ENCODE assay signal across 23 cellular contexts in genomic region chr3:51717446-51717845, GRCh38. TPM values are rescaled to one million over a fixed set of nuclear protein-coding genes. Genes with fewer than 3 reads are reported as not detected.
DNase-seq lines count a peak whose midpoint lies in the region; ATAC-seq, FAIRE-seq and TF ChIP-seq lines count a peak whose summit lies in the region.
"Had no signal": no experiment of that assay in that cellular context is flagged by ENCODE, and none has a peak within 500 bp of the region (broad histone marks: within the 10 kb centered on the region; RNA-seq: fewer than 3 reads in every experiment).

No MANE protein-coding gene starts in this region.

- H3K4me3 ChIP-seq in right lobe of liver, result no peak overlapping the region
- H3K4me3 ChIP-seq in HepG2 (replicated peaks in 1 of 3; ENCODE audit: insufficient read depth in 1 of 3, low read depth in 2 of 3, low read length in 3 of 3), result no peak overlapping the region
- H3K4me3 ChIP-seq in naive thymus-derived CD4-positive, alpha-beta T cell (ENCODE audit: low read length), result no peak overlapping the region
- H3K4me3 ChIP-seq: HAP-1 had no signal

- WGBS in right lobe of liver (ENCODE audit: insufficient coverage, low coverage, low lambda C conversion rate, missing lambda C conversion rate), result 80% methylated on average over 1 of the region's 10 CpGs
- WGBS in HepG2 (ENCODE audit: low lambda C conversion rate), result 57% methylated on average over 1 of the region's 10 CpGs

- peaks cover 16% of the 10 kb centered on the region for H3K9me3 Mint-ChIP-seq in glutamatergic neuron (ENCODE audit: unreplicated experiment)
- H3K9me3 Mint-ChIP-seq in naive thymus-derived CD4-positive, alpha-beta T cell, result no peaks in the 10 kb centered on the region

- H3K27me3 Mint-ChIP-seq in glutamatergic neuron (ENCODE audit: unreplicated experiment), result peaks cover 18% of the 10 kb centered on the region
- H3K27me3 Mint-ChIP-seq in naive thymus-derived CD4-positive, alpha-beta T cell, result no peaks in the 10 kb centered on the region
- H3K27me3 Mint-ChIP-seq: CD4-positive, CD25-positive, alpha-beta regulatory T cell had no signal

- no peak overlapping the region for H2AFZ ChIP-seq in HepG2 (ENCODE audit: low read length)

- H3K27ac Mint-ChIP-seq in glutamatergic neuron (ENCODE audit: unreplicated experiment), result peak overlapping the region; percentile 99
- H3K27ac Mint-ChIP-seq in naive thymus-derived CD4-positive, alpha-beta T cell, result no peak overlapping the region
- H3K27ac Mint-ChIP-seq: CD4-positive, CD25-positive, alpha-beta regulatory T cell had no signal

- ATAC-seq in right lobe of liver (no peak), HepG2 (no peak), GM19035 (IDR thresholded peaks at IDR 0.05; ENCODE audit: unreplicated experiment) (no peak)
- no peak for ATAC-seq in naive thymus-derived CD4-positive, alpha-beta T cell

- BruUV-seq in HepG2 (replicated peaks; lab: Mats Ljungman, UMichigan), result no TSS peak

- no peaks in the 10 kb centered on the region for H3K27me3 ChIP-seq in right lobe of liver
- H3K27me3 ChIP-seq in HepG2 (ENCODE audit: control insufficient read depth in 1 of 2, insufficient read depth in 2 of 2, low read length in 2 of 2), result 0 out of 5 replicates have a peak, but pooled peaks cover 0 to 2% of the 10 kb centered on the region in 2 experiments
- H3K27me3 ChIP-seq in naive thymus-derived CD4-positive, alpha-beta T cell (ENCODE audit: control insufficient read depth in 2 of 2, insufficient read depth in 2 of 2, low read length in 2 of 2), result no peaks in the 10 kb centered on the region
- H3K27me3 ChIP-seq: BE2C had no signal

- intact Hi-C loops in right lobe of liver (cut with DNase I), result no loop called here
- intact Hi-C loops in HepG2 (cut with micrococcal nuclease; ENCODE audit: unreplicated experiment), result no loop called here
- intact Hi-C loops in naive thymus-derived CD4-positive, alpha-beta T cell (cut with micrococcal nuclease), result loop anchor here in 1 of 2 donors (10.0 kb wide), 1 partner anchor 427 kb away; no protein-coding TSS in a partner anchor

- no peaks in the 10 kb centered on the region for H4K20me1 ChIP-seq in HepG2 (ENCODE audit: insufficient read depth, low read length)

- TF ChIP-seq RAD21 in HepG2 (CRISPR knock-in tag; IDR thresholded peaks at IDR 0.05), result no peak

- POLR2A ChIA-PET in HepG2 (lab: Yijun Ruan, JAX), result no interaction called here
- POLR2A ChIA-PET in naive thymus-derived CD4-positive, alpha-beta T cell (lab: Charles Lee), result interaction anchor here (0.6 kb wide), 1 partner anchor 18 kb away, joined by 3 read pairs; no protein-coding TSS in a partner anchor

- DNase-seq in right lobe of liver, result peak in 2 of 3 donors; percentile 25 to 40
- DNase-seq in HepG2 (ENCODE audit: low spot score), result no peak
- no peak for DNase-seq in glutamatergic neuron
- DNase-seq in stimulated activated CD8-positive, alpha-beta memory T cell treated with anti-CD3 and anti-CD28 coated beads, Interleukin-4, amount 100 ng/mL, for 48 hours, result peak; percentile 18
- DNase-seq in naive thymus-derived CD4-positive, alpha-beta T cell, result no peak
- DNase-seq: BE2C; CD4-positive, CD25-positive, alpha-beta regulatory T cell; COR-L47; DMS 273 treated with DMSO at 0.1 percent for 48 hours; DMS79 treated with DMSO at 0.1 percent for 48 hours; KG1; NCI-H1092; NCI-H146; NCI-H2029; NCI-H226; NCI-H510A treated with DMSO at 0.1 percent for 48 hours; NCI-H748 treated with DMSO at 0.1 percent for 48 hours; NK-92 treated with Interleukin-12 subunit alpha and Interleukin-12 subunit beta, amount 100 ng/mL, for 24 hours; SHP77 treated with DMSO at 0.1 percent for 48 hours had no signal

- TF ChIP-seq CTCF in right lobe of liver (IDR thresholded peaks at IDR 0.05) (no peak), HepG2 (CRISPR knock-in tag; IDR thresholded peaks at IDR 0.05) (no peak), glutamatergic neuron (IDR thresholded peaks at IDR 0.05; ENCODE audit: partially characterized antibody, unreplicated experiment) (no peak)

- CTCF ChIA-PET in HepG2 (lab: Yijun Ruan, JAX; ENCODE audit: low intra/inter-chr PET ratio, low total read pairs), result no interaction called here
- CTCF ChIA-PET in naive thymus-derived CD4-positive, alpha-beta T cell (lab: Charles Lee), result interaction anchor here (0.6 kb wide), 1 partner anchor 54 kb away, joined by 3 read pairs; no protein-coding TSS in a partner anchor

- no peaks in the 10 kb centered on the region for H3K4me1 ChIP-seq in right lobe of liver
- H3K4me1 ChIP-seq in HepG2 (ENCODE audit: insufficient read depth, low read length), result peaks cover 23% of the 10 kb centered on the region
- H3K4me1 ChIP-seq in naive thymus-derived CD4-positive, alpha-beta T cell (ENCODE audit: control insufficient read depth in 2 of 2, insufficient read depth in 2 of 2, low read length in 2 of 2), result peaks cover 14 to 20% of the 10 kb centered on the region in 2 donors
- H3K4me1 ChIP-seq: BE2C, HAP-1 had no signal

- H3K36me3 ChIP-seq in right lobe of liver (no peaks in the 10 kb centered on the region), HepG2 (replicated peaks in 1 of 2; ENCODE audit: control insufficient read depth in 1 of 2, insufficient read depth in 2 of 2, low read length in 2 of 2) (no peaks in the 10 kb centered on the region)
- no peaks in the 10 kb centered on the region for H3K36me3 ChIP-seq in naive thymus-derived CD4-positive, alpha-beta T cell (ENCODE audit: control insufficient read depth in 2 of 3, insufficient read depth in 3 of 3, low read length in 3 of 3)
- H3K36me3 ChIP-seq: BE2C, HAP-1 had no signal

- in situ Hi-C loops in HepG2 (cut with HindIII; ENCODE audit: extremely low pct_ligation_motif_present, low pct_unique_long_range_greater_than_20kb), result no loop called here

- peaks cover 28% of the 10 kb centered on the region for H3K36me3 Mint-ChIP-seq in glutamatergic neuron (ENCODE audit: unreplicated experiment)
- peaks cover 0 to 22% (median 6%) of the 10 kb centered on the region in 5 donors for H3K36me3 Mint-ChIP-seq in naive thymus-derived CD4-positive, alpha-beta T cell

- H3K27ac ChIP-seq in right lobe of liver, result no peak overlapping the region
- no peak overlapping the region for H3K27ac ChIP-seq in HepG2 (ENCODE audit: extremely low read length, insufficient read depth, low read length)
- peak overlapping the region; percentile 47 for H3K27ac ChIP-seq in cingulate gyrus (ENCODE audit: low read depth, low read length)
- no peak overlapping the region for H3K27ac ChIP-seq in naive thymus-derived CD4-positive, alpha-beta T cell (ENCODE audit: low read depth, low read length)
- H3K27ac ChIP-seq: RWPE1 had no signal

- H3K4me2 ChIP-seq in HepG2 (ENCODE audit: low read depth, low read length), result no peak overlapping the region

- H3K4me3 Mint-ChIP-seq in glutamatergic neuron (ENCODE audit: unreplicated experiment), result peak overlapping the region; percentile 81
- no peak overlapping the region for H3K4me3 Mint-ChIP-seq in naive thymus-derived CD4-positive, alpha-beta T cell

- TF ChIP-seq EP300 in HepG2 (IDR thresholded peaks at IDR 0.05; ENCODE audit: low read depth in 2 of 2, low read length in 2 of 2), result no peak
- TF ChIP-seq EP300 in HepG2 (CRISPR knock-in tag; IDR thresholded peaks at IDR 0.05; ENCODE audit: borderline replicate concordance), result no peak

- TF ChIP-seq POLR2A in right lobe of liver (IDR thresholded peaks at IDR 0.05), result no peak
- no peak for TF ChIP-seq POLR2A in HepG2 (IDR thresholded peaks at IDR 0.05; ENCODE audit: insufficient read depth in 1 of 2, low read depth in 2 of 2, low read length in 2 of 2)

- no peaks in the 10 kb centered on the region for H3K79me2 ChIP-seq in HepG2 (ENCODE audit: insufficient read depth, low read length)

- no peak for FAIRE-seq in HepG2 (lab: Jason Lieb, UNC)

- H3K9me3 ChIP-seq in right lobe of liver (no peaks in the 10 kb centered on the region), HepG2 (ENCODE audit: low read length) (no peaks in the 10 kb centered on the region)
- no peaks in the 10 kb centered on the region for H3K9me3 ChIP-seq in naive thymus-derived CD4-positive, alpha-beta T cell (ENCODE audit: control insufficient read depth in 2 of 3, low read length in 3 of 3)
- H3K9me3 ChIP-seq: BE2C, HAP-1 had no signal

- peaks cover 52% of the 10 kb centered on the region for H3K4me1 Mint-ChIP-seq in glutamatergic neuron (ENCODE audit: low read depth, unreplicated experiment)
- H3K4me1 Mint-ChIP-seq in naive thymus-derived CD4-positive, alpha-beta T cell, result peaks cover 21 to 38% (median 35%) of the 10 kb centered on the region in 7 donors

- no peak overlapping the region for H3K9ac ChIP-seq in HepG2 (ENCODE audit: insufficient read depth, low read depth, low read length)

RNA-seq across cellular contexts. Expression of gene GRM2, which starts 10.6 kb away (rescaled TPM):
- total RNA-seq in right lobe of liver (1 to 10 TPM in 1 of 6 experiments, not detected in 5; 1.2 TPM), HepG2 (2016; rRNA removed; fragmentation: Illumina TruSeq; extraction: Trizol) (0.07 TPM in 1 of 2 replicates, not detected in the other), glutamatergic neuron (ENCODE audit: unreplicated experiment) (134 TPM)
- not detected in 2 replicates for total RNA-seq in HepG2 (2016; cell fraction: cytosol; rRNA removed; fragmentation: Illumina TruSeq; extraction: Trizol; ENCODE audit: low read depth)
- 0.06 TPM in 1 of 2 replicates, not detected in the other for total RNA-seq in HepG2 (2016; cell fraction: insoluble cytoplasmic fraction; rRNA removed; fragmentation: Illumina TruSeq; extraction: Trizol)
- total RNA-seq in HepG2 (2016; cell fraction: membrane; rRNA removed; fragmentation: Illumina TruSeq; extraction: Trizol), result 0.03 TPM in 1 of 2 replicates, not detected in the other
- 0.06 TPM in 1 of 2 replicates, not detected in the other for total RNA-seq in HepG2 (2016; cell fraction: nucleus; rRNA removed; fragmentation: Illumina TruSeq; extraction: Trizol)
- polyA plus RNA-seq in HepG2 (2011; rRNA removed), result 0.04 and 0.05 TPM in 2 replicates
- polyA plus RNA-seq in HepG2 (2011; cell fraction: cytosol; rRNA removed), result 0.04 TPM in 1 of 2 replicates, not detected in the other
- 0.14 and 0.24 TPM in 2 replicates for polyA plus RNA-seq in HepG2 (2011; cell fraction: nucleus; rRNA removed)
- polyA plus RNA-seq in HepG2 (2012), result 0.09 and 0.16 TPM in 2 replicates
- not detected in 2 replicates for polyA plus RNA-seq in HepG2 (2016; cell fraction: cytosol; fragmentation: Illumina TruSeq; extraction: Trizol; ENCODE audit: low read depth)
- polyA plus RNA-seq in HepG2 (2016; cell fraction: insoluble cytoplasmic fraction; fragmentation: Illumina TruSeq; extraction: Trizol; ENCODE audit: low read depth), result not detected in 2 replicates
- not detected in 2 replicates for polyA plus RNA-seq in HepG2 (2016; cell fraction: membrane; fragmentation: Illumina TruSeq; extraction: Trizol; ENCODE audit: low read depth)
- polyA plus RNA-seq in HepG2 (2016; cell fraction: nucleus; fragmentation: Illumina TruSeq; extraction: Trizol; ENCODE audit: insufficient read depth, low read depth), result 0.12 TPM in 1 of 2 replicates, not detected in the other
- polyA minus RNA-seq in HepG2 (2011; rRNA and poly(A)+ RNA removed; ENCODE audit: low replicate concordance), result 0.19 and 0.22 TPM in 2 replicates
- polyA minus RNA-seq in HepG2 (2011; cell fraction: cytosol; rRNA and poly(A)+ RNA removed), result not detected in 2 replicates
- 0.50 and 0.52 TPM in 2 replicates for polyA minus RNA-seq in HepG2 (2011; cell fraction: nucleus; rRNA and poly(A)+ RNA removed)
- 1 to 10 TPM; 1.3 to 5.1 (median 3.3) TPM for total RNA-seq in naive thymus-derived CD4-positive, alpha-beta T cell
- under 1 TPM in 1 of 2 donors, not detected in 1; 0.14 TPM for polyA plus RNA-seq in naive thymus-derived CD4-positive, alpha-beta T cell

RNA-seq across cellular contexts. Expression of gene TEX264, which starts 46.4 kb away (rescaled TPM):
- 10 to 100 TPM; 26.5 to 67.0 (median 40.8) TPM for total RNA-seq in right lobe of liver
- total RNA-seq in HepG2 (2016; rRNA removed; fragmentation: Illumina TruSeq; extraction: Trizol), result 18.8 and 35.2 TPM in 2 replicates
- total RNA-seq in HepG2 (2016; cell fraction: cytosol; rRNA removed; fragmentation: Illumina TruSeq; extraction: Trizol; ENCODE audit: low read depth), result 17.1 and 21.8 TPM in 2 replicates
- total RNA-seq in HepG2 (2016; cell fraction: insoluble cytoplasmic fraction; rRNA removed; fragmentation: Illumina TruSeq; extraction: Trizol), result 21.1 and 37.8 TPM in 2 replicates
- 21.4 and 24.5 TPM in 2 replicates for total RNA-seq in HepG2 (2016; cell fraction: membrane; rRNA removed; fragmentation: Illumina TruSeq; extraction: Trizol)
- total RNA-seq in HepG2 (2016; cell fraction: nucleus; rRNA removed; fragmentation: Illumina TruSeq; extraction: Trizol), result 32.3 and 33.9 TPM in 2 replicates
- polyA plus RNA-seq in HepG2 (2011; rRNA removed), result 52.1 and 59.2 TPM in 2 replicates
- 63.4 and 75.9 TPM in 2 replicates for polyA plus RNA-seq in HepG2 (2011; cell fraction: cytosol; rRNA removed)
- 42.5 and 44.4 TPM in 2 replicates for polyA plus RNA-seq in HepG2 (2011; cell fraction: nucleus; rRNA removed)
- 22.0 and 25.2 TPM in 2 replicates for polyA plus RNA-seq in HepG2 (2012)
- 20.4 and 25.7 TPM in 2 replicates for polyA plus RNA-seq in HepG2 (2016; cell fraction: cytosol; fragmentation: Illumina TruSeq; extraction: Trizol; ENCODE audit: low read depth)
- 23.5 and 26.8 TPM in 2 replicates for polyA plus RNA-seq in HepG2 (2016; cell fraction: insoluble cytoplasmic fraction; fragmentation: Illumina TruSeq; extraction: Trizol; ENCODE audit: low read depth)
- polyA plus RNA-seq in HepG2 (2016; cell fraction: membrane; fragmentation: Illumina TruSeq; extraction: Trizol; ENCODE audit: low read depth), result 21.8 and 22.3 TPM in 2 replicates
- 54.4 and 73.2 TPM in 2 replicates for polyA plus RNA-seq in HepG2 (2016; cell fraction: nucleus; fragmentation: Illumina TruSeq; extraction: Trizol; ENCODE audit: insufficient read depth, low read depth)
- polyA minus RNA-seq in HepG2 (2011; rRNA and poly(A)+ RNA removed; ENCODE audit: low replicate concordance), result 115 and 158 TPM in 2 replicates
- polyA minus RNA-seq in HepG2 (2011; cell fraction: cytosol; rRNA and poly(A)+ RNA removed), result 28.8 and 28.9 TPM in 2 replicates
- 9.1 and 11.6 TPM in 2 replicates for polyA minus RNA-seq in HepG2 (2011; cell fraction: nucleus; rRNA and poly(A)+ RNA removed)
- 13.2 TPM for total RNA-seq in glutamatergic neuron (ENCODE audit: unreplicated experiment)
- 10 to 100 TPM; 34.4 to 65.0 (median 41.7) TPM for total RNA-seq in naive thymus-derived CD4-positive, alpha-beta T cell
- 100 to 1,000 TPM in 1 of 2 donors, 10 to 100 TPM in 1; 92.9 to 115 TPM for polyA plus RNA-seq in naive thymus-derived CD4-positive, alpha-beta T cell

Comparison
In these comparisons a context has a peak if more than half of its experiments do, and no peak if none do; other contexts are left out.
1. DNase-seq: peak in right lobe of liver (2 of 3) and stimulated activated CD8-positive, alpha-beta memory T cell treated with anti-CD3 and anti-CD28 coated beads, Interleukin-4, amount 100 ng/mL, for 48 hours (single experiment); none in HepG2 (single experiment), glutamatergic neuron (single experiment) and naive thymus-derived CD4-positive, alpha-beta T cell (0 of 9).
2. RNA of gene GRM2, which starts 10.6 kb away (total RNA-seq): 134 TPM in glutamatergic neuron (single experiment); 1.3 to 5.1 TPM in naive thymus-derived CD4-positive, alpha-beta T cell, 0.03 to 0.07 TPM in HepG2 and 1.2 TPM in right lobe of liver; every median in the first group is over 10 times any median in the second.